In genomic region chr10:23869996-23870395, GRCh38 we compare ENCODE assay signal across 16 cellular contexts.
DNase-seq lines count a peak whose midpoint lies in the region; ATAC-seq and TF ChIP-seq lines count a peak whose summit lies in the region.
"Had no signal": no experiment of that assay in that cellular context is flagged by ENCODE, and none has a peak within 500 bp of the region (broad histone marks: within the 10 kb centered on the region; RNA-seq: fewer than 3 reads in every experiment).

No MANE protein-coding gene starts in this region.

- H3K9me3 ChIP-seq in SK-N-MC (ENCODE audit: low read depth, low read length) (no peaks in the 10 kb centered on the region), esophagus squamous epithelium (no peaks in the 10 kb centered on the region)

- H3K4me1 Mint-ChIP-seq in nephron (peaks cover 31% of the 10 kb centered on the region), endothelial cell (ENCODE audit: unreplicated experiment) (peaks cover 6% of the 10 kb centered on the region)
- H3K4me1 Mint-ChIP-seq: CD4-positive, alpha-beta memory T cell had no signal

- ATAC-seq in HG03280 (IDR thresholded peaks at IDR 0.05; ENCODE audit: unreplicated experiment), result no peak

- 45 to 56% methylated on average over 3 of the region's 3 CpGs for WGBS in esophagus squamous epithelium, 2 donors

- H3K4me3 ChIP-seq in SK-N-MC (peak overlapping the region; percentile 30; the same call in 1 of the 2 replicates), esophagus squamous epithelium (no peak overlapping the region)

- H3K27me3 Mint-ChIP-seq in nephron (ENCODE audit: low read depth) (no peaks in the 10 kb centered on the region), endothelial cell (ENCODE audit: unreplicated experiment) (no peaks in the 10 kb centered on the region)

- H3K36me3 ChIP-seq in SK-N-MC (ENCODE audit: insufficient read depth, low read length), result no peaks in the 10 kb centered on the region
- H3K36me3 ChIP-seq in esophagus squamous epithelium, result no peaks in the 10 kb centered on the region

- no peak for TF ChIP-seq CTCF in 22Rv1 (IDR thresholded peaks at IDR 0.05)
- no peak for TF ChIP-seq CTCF in nephron (IDR thresholded peaks at IDR 0.05; ENCODE audit: unreplicated experiment in 3 of 3)
- TF ChIP-seq CTCF in esophagus squamous epithelium (IDR thresholded peaks at IDR 0.05), result no peak
- TF ChIP-seq CTCF in endothelial cell (IDR thresholded peaks at IDR 0.05; ENCODE audit: unreplicated experiment), result no peak

- H3K36me3 Mint-ChIP-seq in nephron (ENCODE audit: low read depth) (no peaks in the 10 kb centered on the region), endothelial cell (ENCODE audit: low read depth, unreplicated experiment) (no peaks in the 10 kb centered on the region)
- H3K36me3 Mint-ChIP-seq: CD4-positive, alpha-beta memory T cell had no signal

- intact Hi-C loops in esophagus squamous epithelium (cut with DNase I), result no loop called here

- DNase-seq in DMS53 treated with DMSO at 0.1 percent for 48 hours (lab: John Stamatoyannopoulos, UW; ENCODE audit: unreplicated experiment) (peak; percentile 34), SK-N-MC (ENCODE audit: low read depth, low spot score) (no peak), esophagus squamous epithelium (lab: John Stamatoyannopoulos, UW) (no peak), OCI-M2 (lab: John Stamatoyannopoulos, UW; ENCODE audit: unreplicated experiment) (no peak), endothelial cell (ENCODE audit: low spot score) (no peak)
- DNase-seq: 8988T; AML-193; C1 segment of cervical spinal cord; CD4-positive, alpha-beta memory T cell; DND-41; GF-D8; HCEC 1CT; HFFc6 had no signal

- H3K9me3 Mint-ChIP-seq in nephron (no peaks in the 10 kb centered on the region), endothelial cell (ENCODE audit: unreplicated experiment) (no peaks in the 10 kb centered on the region)

- peak overlapping the region; percentile 71 for H3K27ac ChIP-seq in 22Rv1
- H3K27ac ChIP-seq in SK-N-MC, result peak overlapping the region; percentile 74
- H3K27ac ChIP-seq in esophagus squamous epithelium, result no peak overlapping the region

- H3K27ac Mint-ChIP-seq in nephron (peak overlapping the region; percentile 37 to 81 (median 62)), endothelial cell (ENCODE audit: unreplicated experiment) (no peak overlapping the region)
- H3K27ac Mint-ChIP-seq: CD4-positive, alpha-beta memory T cell; HFFc6 had no signal

- no peak for TF ChIP-seq POLR2A in esophagus squamous epithelium (IDR thresholded peaks at IDR 0.05)

- H3K9ac ChIP-seq in SK-N-MC (ENCODE audit: insufficient read length), result no peak overlapping the region

- H3K4me1 ChIP-seq in esophagus squamous epithelium, result no peaks in the 10 kb centered on the region

- no peaks in the 10 kb centered on the region for H3K27me3 ChIP-seq in esophagus squamous epithelium

- H3K4me3 Mint-ChIP-seq in nephron, result no peak overlapping the region
- no peak overlapping the region for H3K4me3 Mint-ChIP-seq in endothelial cell (ENCODE audit: unreplicated experiment)
- H3K4me3 Mint-ChIP-seq: CD4-positive, alpha-beta memory T cell; HFFc6 had no signal

Comparison
In these comparisons a context has a peak if more than half of its experiments do, and no peak if none do; other contexts are left out.
1. H3K27ac ChIP-seq: peak in 22Rv1 (single experiment) and SK-N-MC (single experiment); none in esophagus squamous epithelium (0 of 4).